Comparison of ENCODE assay signal across 27 cellular contexts in the genomic region with DNA sequence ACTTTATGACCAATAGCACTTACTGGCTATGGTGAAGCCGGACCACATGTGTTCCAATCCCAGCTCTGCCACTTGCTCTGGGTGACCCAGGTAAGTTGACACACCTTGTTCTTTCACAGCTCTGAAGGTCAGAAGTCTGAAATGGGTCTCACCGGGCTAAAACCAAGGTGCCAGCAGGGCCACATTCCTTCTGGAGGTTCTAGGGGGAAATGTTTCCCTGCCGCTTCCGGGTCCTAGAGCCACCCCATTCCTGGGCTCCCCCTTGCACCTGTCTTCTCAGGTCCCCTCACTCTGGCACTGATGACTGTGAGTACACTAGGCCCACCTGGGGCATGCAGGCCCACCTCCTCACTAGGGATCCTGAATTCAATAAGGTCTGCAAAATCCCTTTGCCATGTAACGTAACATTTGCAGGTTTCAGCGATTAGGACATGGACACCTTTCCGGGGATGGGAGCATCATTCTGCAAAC. TPM values are rescaled to one million over a fixed set of nuclear protein-coding genes. Genes with fewer than 3 reads are reported as not detected.
DNase-seq lines count a peak whose midpoint lies in the region; ATAC-seq and TF ChIP-seq lines count a peak whose summit lies in the region.
"Had no signal": no experiment of that assay in that cellular context is flagged by ENCODE, and none has a peak within 500 bp of the region (broad histone marks: within the 10 kb centered on the region; RNA-seq: fewer than 3 reads in every experiment).

No MANE protein-coding gene starts in this region.

- peak overlapping the region; percentile 10 for H3K4me3 Mint-ChIP-seq in activated naive CD8-positive, alpha-beta T cell
- H3K4me3 Mint-ChIP-seq in activated naive CD8-positive, alpha-beta T cell treated with anti-CD3 and anti-CD28 coated beads for 36 hours, result no peak overlapping the region
- H3K4me3 Mint-ChIP-seq in activated B cell treated with CpG ODN at 0.5 μM for 24 hours (peak overlapping the region; percentile 55), memory B cell (peak overlapping the region; percentile 41)
- peak overlapping the region; percentile 37 for H3K4me3 Mint-ChIP-seq in stimulated activated effector memory CD8-positive, alpha-beta T cell treated with anti-CD3 and anti-CD28 coated beads, Interleukin-12 subunit alpha, Interleukin-12 subunit beta, amount 100 ng/mL, for 72 hours
- H3K4me3 Mint-ChIP-seq: activated T-helper 1 cell treated with anti-CD3 and anti-CD28 coated beads, Interleukin-12 subunit alpha, Interleukin-12 subunit beta, Interleukin-2, Interleukin-4 antibody, amounts not matched to agents 30 ng/mL and 10 ng/mL and 1 ng/mL, durations not matched to agents 14 hours and 24 hours and 36 hours had no signal

- CTCF ChIA-PET in activated B cell treated with CpG ODN at 0.5 μM for 24 hours (lab: Charles Lee), result interaction anchor here (0.8 kb wide), 1 partner anchor 8 kb away, joined by 3 read pairs; no protein-coding TSS in a partner anchor

- no peak for DNase-seq in activated naive CD8-positive, alpha-beta T cell treated with anti-CD3 and anti-CD28 coated beads for 36 hours
- DNase-seq in activated B cell treated with CpG ODN at 0.5 μM for 24 hours (no peak), memory B cell (ENCODE audit: low spot score in 2 of 2) (no peak), KG1 (lab: John Stamatoyannopoulos, UW) (no peak), hepatic stellate cell (ENCODE audit: low spot score) (no peak)
- DNase-seq in stimulated activated effector memory CD8-positive, alpha-beta T cell treated with anti-CD3 and anti-CD28 coated beads, Interleukin-12 subunit alpha, Interleukin-12 subunit beta, amount 100 ng/mL, for 72 hours (ENCODE audit: low spot score in 2 of 2), result no peak
- DNase-seq: activated CD4-positive, CD25-positive, alpha-beta regulatory T cell treated with anti-CD3 and anti-CD28 coated beads, Interleukin-2, amount 50 U/mL, for 72 hours; activated CD8-positive, alpha-beta memory T cell treated with anti-CD3 and anti-CD28 coated beads for 24 hours; activated naive CD8-positive, alpha-beta T cell treated with anti-CD3 and anti-CD28 coated beads, Interleukin-2, amount 10 ng/mL, durations not matched to agents 7 days and 5 days; C1 segment of cervical spinal cord; effector memory CD4-positive, alpha-beta T cell; esophagus squamous epithelium; H9; kidney; MG63; NCI-H1436 treated with DMSO at 0.1 percent for 48 hours; NCI-H526 treated with DMSO at 0.1 percent for 48 hours; right lobe of liver; SK-N-SH; stimulated activated CD4-positive, alpha-beta T cell treated with anti-CD3 and anti-CD28 coated beads, Interleukin-15, amount 100 ng/mL, for 24 hours; T-helper 9 cell; upper lobe of right lung had no signal

- H3K36me3 Mint-ChIP-seq in activated naive CD8-positive, alpha-beta T cell, result no peaks in the 10 kb centered on the region
- H3K36me3 Mint-ChIP-seq in activated naive CD8-positive, alpha-beta T cell treated with anti-CD3 and anti-CD28 coated beads for 36 hours, result peaks cover 9% of the 10 kb centered on the region
- H3K36me3 Mint-ChIP-seq in activated B cell treated with CpG ODN at 0.5 μM for 24 hours (ENCODE audit: low read depth), result peaks cover 3% of the 10 kb centered on the region
- H3K36me3 Mint-ChIP-seq in memory B cell, result peaks cover 4% of the 10 kb centered on the region
- H3K36me3 Mint-ChIP-seq in stimulated activated effector memory CD8-positive, alpha-beta T cell treated with anti-CD3 and anti-CD28 coated beads, Interleukin-12 subunit alpha, Interleukin-12 subunit beta, amount 100 ng/mL, for 72 hours, result peaks cover 12% of the 10 kb centered on the region

- intact Hi-C loops in activated B cell treated with CpG ODN at 0.5 μM for 24 hours (cut with micrococcal nuclease), result no loop called here

- no peak for TF ChIP-seq CTCF in activated B cell treated with CpG ODN at 0.5 μM for 24 hours (IDR thresholded peaks at IDR 0.05)

- no peak overlapping the region for H3K27ac Mint-ChIP-seq in activated naive CD8-positive, alpha-beta T cell
- no peak overlapping the region for H3K27ac Mint-ChIP-seq in activated naive CD8-positive, alpha-beta T cell treated with anti-CD3 and anti-CD28 coated beads for 36 hours
- H3K27ac Mint-ChIP-seq in activated B cell treated with CpG ODN at 0.5 μM for 24 hours (no peak overlapping the region), memory B cell (no peak overlapping the region)
- H3K27ac Mint-ChIP-seq in stimulated activated effector memory CD8-positive, alpha-beta T cell treated with anti-CD3 and anti-CD28 coated beads, Interleukin-12 subunit alpha, Interleukin-12 subunit beta, amount 100 ng/mL, for 72 hours, result peak overlapping the region; percentile 78
- H3K27ac Mint-ChIP-seq: activated naive CD8-positive, alpha-beta T cell treated with anti-CD3 and anti-CD28 coated beads, Interleukin-2, amount 10 ng/mL, durations not matched to agents 7 days and 5 days had no signal

- POLR2A ChIA-PET in activated B cell treated with CpG ODN at 0.5 μM for 24 hours (lab: Charles Lee), result no interaction called here

- H3K9me3 Mint-ChIP-seq in activated naive CD8-positive, alpha-beta T cell (ENCODE audit: low read depth), result no peaks in the 10 kb centered on the region
- H3K9me3 Mint-ChIP-seq in activated naive CD8-positive, alpha-beta T cell treated with anti-CD3 and anti-CD28 coated beads for 36 hours, result no peaks in the 10 kb centered on the region
- no peaks in the 10 kb centered on the region for H3K9me3 Mint-ChIP-seq in activated B cell treated with CpG ODN at 0.5 μM for 24 hours
- H3K9me3 Mint-ChIP-seq in memory B cell, result no peaks in the 10 kb centered on the region
- H3K9me3 Mint-ChIP-seq in stimulated activated effector memory CD8-positive, alpha-beta T cell treated with anti-CD3 and anti-CD28 coated beads, Interleukin-12 subunit alpha, Interleukin-12 subunit beta, amount 100 ng/mL, for 72 hours, result no peaks in the 10 kb centered on the region
- H3K9me3 Mint-ChIP-seq: activated naive CD8-positive, alpha-beta T cell treated with anti-CD3 and anti-CD28 coated beads, Interleukin-2, amount 10 ng/mL, durations not matched to agents 7 days and 5 days; activated T-helper 1 cell treated with anti-CD3 and anti-CD28 coated beads, Interleukin-12 subunit alpha, Interleukin-12 subunit beta, Interleukin-2, Interleukin-4 antibody, amounts not matched to agents 30 ng/mL and 10 ng/mL and 1 ng/mL, durations not matched to agents 14 hours and 24 hours and 36 hours; H9; IgD-negative memory B cell had no signal

- peaks cover 84% of the 10 kb centered on the region for H3K4me1 Mint-ChIP-seq in activated naive CD8-positive, alpha-beta T cell (ENCODE audit: low read depth)
- peaks cover 78% of the 10 kb centered on the region for H3K4me1 Mint-ChIP-seq in activated naive CD8-positive, alpha-beta T cell treated with anti-CD3 and anti-CD28 coated beads for 36 hours
- peaks cover 89% of the 10 kb centered on the region for H3K4me1 Mint-ChIP-seq in activated B cell treated with CpG ODN at 0.5 μM for 24 hours
- H3K4me1 Mint-ChIP-seq in memory B cell, result peaks cover 62% of the 10 kb centered on the region
- H3K4me1 Mint-ChIP-seq in stimulated activated effector memory CD8-positive, alpha-beta T cell treated with anti-CD3 and anti-CD28 coated beads, Interleukin-12 subunit alpha, Interleukin-12 subunit beta, amount 100 ng/mL, for 72 hours, result peaks cover 83% of the 10 kb centered on the region

- ATAC-seq in activated B cell treated with CpG ODN at 0.5 μM for 24 hours (ENCODE audit: low read depth) (no peak), memory B cell (ENCODE audit: low read depth) (no peak), HG02759 (IDR thresholded peaks at IDR 0.05; ENCODE audit: unreplicated experiment) (no peak)
- no peak for ATAC-seq in stimulated activated effector memory CD8-positive, alpha-beta T cell treated with anti-CD3 and anti-CD28 coated beads, Interleukin-12 subunit alpha, Interleukin-12 subunit beta, amount 100 ng/mL, for 72 hours
- ATAC-seq: gastroesophageal sphincter, upper lobe of right lung had no signal

- H3K27me3 Mint-ChIP-seq in activated naive CD8-positive, alpha-beta T cell, result no peaks in the 10 kb centered on the region
- no peaks in the 10 kb centered on the region for H3K27me3 Mint-ChIP-seq in activated naive CD8-positive, alpha-beta T cell treated with anti-CD3 and anti-CD28 coated beads for 36 hours
- no peaks in the 10 kb centered on the region for H3K27me3 Mint-ChIP-seq in activated B cell treated with CpG ODN at 0.5 μM for 24 hours
- H3K27me3 Mint-ChIP-seq in memory B cell, result no peaks in the 10 kb centered on the region
- H3K27me3 Mint-ChIP-seq: activated naive CD8-positive, alpha-beta T cell treated with anti-CD3 and anti-CD28 coated beads, Interleukin-2, amount 10 ng/mL, durations not matched to agents 7 days and 5 days had no signal

RNA-seq across cellular contexts. Expression of a gene that starts 11.4 kb away (rescaled TPM):
- 100 to 1,000 TPM; 167 to 175 TPM for total RNA-seq in activated naive CD8-positive, alpha-beta T cell treated with anti-CD3 and anti-CD28 coated beads for 36 hours
- total RNA-seq in activated B cell treated with CpG ODN at 0.5 μM for 24 hours, result 173 and 193 TPM in 2 replicates
